In the genomic region with DNA sequence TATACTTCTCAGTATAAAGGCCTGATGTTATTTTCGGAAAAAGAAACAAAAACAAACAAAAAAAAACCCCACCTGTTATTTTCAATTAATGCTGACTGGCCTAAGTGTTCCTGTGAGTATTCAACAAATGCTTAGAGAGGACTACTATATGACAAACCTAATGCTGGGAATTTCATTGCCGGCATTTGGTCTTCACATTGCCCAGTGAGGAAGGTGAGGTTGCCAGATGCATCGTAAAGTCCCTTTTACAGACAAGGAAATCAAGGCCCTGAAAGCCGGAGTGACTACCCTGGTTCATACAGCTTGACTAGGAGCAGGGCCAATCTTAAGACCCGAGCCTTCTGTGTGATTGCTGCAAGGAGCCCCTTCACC, we compare ENCODE assay signal across 8 cellular contexts. TPM values are rescaled to one million over a fixed set of nuclear protein-coding genes. Genes with fewer than 3 reads are reported as not detected.
DNase-seq lines count a peak whose midpoint lies in the region; ATAC-seq and TF ChIP-seq lines count a peak whose summit lies in the region.

No MANE protein-coding gene starts in this region.

- peak overlapping the region; percentile 97 for H3K4me3 Mint-ChIP-seq in natural killer cell treated with Interleukin-12 subunit alpha and Interleukin-12 subunit beta and Interleukin-15 and Interleukin-18, amount 100 ng/mL, for 72 hours

- H3K27me3 ChIP-seq in DOHH2 (ENCODE audit: control insufficient read depth, low read length) (no peaks in the 10 kb centered on the region), colonic mucosa (no peaks in the 10 kb centered on the region)

- H3K4me1 ChIP-seq in DOHH2 (ENCODE audit: control insufficient read depth, low read length): peaks cover 25% of the 10 kb centered on the region
- H3K4me1 ChIP-seq in colonic mucosa: no peaks in the 10 kb centered on the region

- H3K4me1 Mint-ChIP-seq in natural killer cell treated with Interleukin-12 subunit alpha and Interleukin-12 subunit beta and Interleukin-15 and Interleukin-18, amount 100 ng/mL, for 72 hours (ENCODE audit: low read depth in 2 of 2): peaks cover 25 to 33% of the 10 kb centered on the region in 2 donors

- no peaks in the 10 kb centered on the region for H3K9me3 Mint-ChIP-seq in natural killer cell treated with Interleukin-12 subunit alpha and Interleukin-12 subunit beta and Interleukin-15 and Interleukin-18, amount 100 ng/mL, for 72 hours

- ATAC-seq in natural killer cell treated with Interleukin-12 subunit alpha and Interleukin-12 subunit beta and Interleukin-15 and Interleukin-18, amount 100 ng/mL, for 72 hours: no peak
- ATAC-seq in GM19463 (IDR thresholded peaks at IDR 0.05; ENCODE audit: unreplicated experiment): no peak

- peak overlapping the region; percentile 85 for H3K4me3 ChIP-seq in DOHH2 (ENCODE audit: low read length)
- peak overlapping the region; percentile 46 for H3K4me3 ChIP-seq in colonic mucosa

- TF ChIP-seq CTCF in DOHH2 (IDR thresholded peaks at IDR 0.05; ENCODE audit: low read depth, low read length, poor library complexity, severe bottlenecking) (no peak), colonic mucosa (IDR thresholded peaks at IDR 0.05) (no peak)

- H3K36me3 Mint-ChIP-seq in natural killer cell treated with Interleukin-12 subunit alpha and Interleukin-12 subunit beta and Interleukin-15 and Interleukin-18, amount 100 ng/mL, for 72 hours: peaks cover 14% of the 10 kb centered on the region

- no peaks in the 10 kb centered on the region for H3K9me2 ChIP-seq in DOHH2 (replicated peaks; ENCODE audit: control insufficient read depth, low read length)

- H3K27me3 Mint-ChIP-seq in natural killer cell treated with Interleukin-12 subunit alpha and Interleukin-12 subunit beta and Interleukin-15 and Interleukin-18, amount 100 ng/mL, for 72 hours: no peaks in the 10 kb centered on the region

- H4K20me1 ChIP-seq in DOHH2 (ENCODE audit: control insufficient read depth, insufficient read depth, low read depth, low read length): no peaks in the 10 kb centered on the region

- H3K9me3 ChIP-seq in DOHH2 (ENCODE audit: control insufficient read depth, insufficient read depth, low read length) (no peaks in the 10 kb centered on the region), colonic mucosa (no peaks in the 10 kb centered on the region)

- H3K27ac ChIP-seq in DOHH2 (ENCODE audit: low read depth, low read length) (peak overlapping the region; percentile 60), colonic mucosa (peak overlapping the region; percentile 30)

- intact Hi-C loops in colonic mucosa (cut with DNase I): no loop called here

- peaks cover 34% of the 10 kb centered on the region for H3K79me2 ChIP-seq in DOHH2 (ENCODE audit: control insufficient read depth, low read length)

- peak; percentile 39 for DNase-seq in LoVo (ENCODE audit: low spot score)
- DNase-seq in colonic mucosa: no peak
- no peak for DNase-seq in natural killer cell treated with Interleukin-12 subunit alpha and Interleukin-12 subunit beta and Interleukin-15 and Interleukin-18, amount 100 ng/mL, for 72 hours (ENCODE audit: low spot score)
- DNase-seq in NCI-H146 treated with DMSO at 0.1 percent for 48 hours (lab: John Stamatoyannopoulos, UW; ENCODE audit: unreplicated experiment): no peak
- no peak for DNase-seq in central memory CD4-positive, alpha-beta T cell
- no peak for DNase-seq in HuH-7 (ENCODE audit: low spot score)

- peaks cover 89% of the 10 kb centered on the region for H3K36me3 ChIP-seq in DOHH2 (ENCODE audit: control insufficient read depth, low read length)
- no peaks in the 10 kb centered on the region for H3K36me3 ChIP-seq in colonic mucosa

- peak overlapping the region; percentile 80 to 89 for H3K9ac ChIP-seq in colonic mucosa (ENCODE audit: low read depth in 2 of 2, low read length in 2 of 2)

- peak overlapping the region; percentile 97 to 100 for H3K27ac Mint-ChIP-seq in natural killer cell treated with Interleukin-12 subunit alpha and Interleukin-12 subunit beta and Interleukin-15 and Interleukin-18, amount 100 ng/mL, for 72 hours

- H3K4me2 ChIP-seq in DOHH2 (ENCODE audit: low read length): peak overlapping the region; percentile 83

- peaks cover 27% of the 10 kb centered on the region for H3F3A ChIP-seq in DOHH2 (ENCODE audit: control insufficient read depth, insufficient read depth)

RNA-seq across cellular contexts. Expression of gene MRPL24, which starts 0.6 kb away (rescaled TPM):
- 10 to 100 TPM; 39.1 to 86.7 TPM for total RNA-seq in colonic mucosa
- total RNA-seq in natural killer cell treated with Interleukin-12 subunit alpha and Interleukin-12 subunit beta and Interleukin-15 and Interleukin-18, amount 100 ng/mL, for 72 hours: 10 to 100 TPM; 52.9 to 71.2 TPM

RNA-seq across cellular contexts. Expression of gene HDGF, which starts 11.2 kb away (rescaled TPM):
- total RNA-seq in colonic mucosa: 100 to 1,000 TPM; 215 to 438 TPM
- total RNA-seq in natural killer cell treated with Interleukin-12 subunit alpha and Interleukin-12 subunit beta and Interleukin-15 and Interleukin-18, amount 100 ng/mL, for 72 hours: 100 to 1,000 TPM; 208 to 308 TPM

RNA-seq across cellular contexts. Expression of gene ISG20L2, which starts 11.7 kb away (rescaled TPM):
- total RNA-seq in colonic mucosa: 10 to 100 TPM; 23.4 to 30.0 TPM
- 10 to 100 TPM; 67.5 to 97.5 TPM for total RNA-seq in natural killer cell treated with Interleukin-12 subunit alpha and Interleukin-12 subunit beta and Interleukin-15 and Interleukin-18, amount 100 ng/mL, for 72 hours

RNA-seq across cellular contexts. Expression of gene METTL25B, which starts 12.0 kb away (rescaled TPM):
- 10 to 100 TPM; 31.3 to 51.9 TPM for total RNA-seq in colonic mucosa
- total RNA-seq in natural killer cell treated with Interleukin-12 subunit alpha and Interleukin-12 subunit beta and Interleukin-15 and Interleukin-18, amount 100 ng/mL, for 72 hours: 10 to 100 TPM; 33.0 to 37.4 TPM

RNA-seq across cellular contexts. Expression of gene PRCC, which starts 27.0 kb away (rescaled TPM):
- 10 to 100 TPM; 57.1 to 58.7 TPM for total RNA-seq in colonic mucosa
- 100 to 1,000 TPM in 1 of 2 donors, 10 to 100 TPM in 1; 86.2 to 116 TPM for total RNA-seq in natural killer cell treated with Interleukin-12 subunit alpha and Interleukin-12 subunit beta and Interleukin-15 and Interleukin-18, amount 100 ng/mL, for 72 hours
